29 cellular contexts compared by ENCODE assay signal in the genomic region with DNA sequence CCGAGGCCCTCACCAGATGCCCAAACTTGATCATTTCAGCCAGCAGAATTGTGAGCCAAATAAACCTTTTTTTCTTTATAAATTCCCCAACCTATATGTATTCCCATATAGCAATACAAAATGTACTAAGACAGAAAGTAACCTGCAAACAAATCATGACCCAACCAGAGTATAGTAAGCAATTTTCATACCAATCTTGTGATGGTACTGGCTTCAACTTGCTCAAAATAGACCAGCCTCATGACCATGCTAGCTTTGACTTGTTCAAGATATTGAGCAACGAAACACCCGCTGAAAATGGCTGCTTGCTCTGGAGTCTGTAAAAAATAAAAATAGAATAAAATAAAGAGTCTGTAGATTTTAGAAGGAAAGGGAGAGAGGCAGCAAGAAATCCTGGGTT.
"Had no signal": no experiment of that assay in that cellular context is flagged by ENCODE, and none has a peak within 500 bp of the region (broad histone marks: within the 10 kb centered on the region; RNA-seq: fewer than 3 reads in every experiment).

No MANE protein-coding gene starts in this region.

- H3K9me3 ChIP-seq: gastroesophageal sphincter, neutrophil, ovary, psoas muscle, right atrium auricular region, thyroid gland, upper lobe of right lung had no signal

- H3K27me3 ChIP-seq: cardiac muscle cell, gastroesophageal sphincter, neutrophil, ovary, right atrium auricular region, thyroid gland, upper lobe of right lung had no signal

- H3K27ac ChIP-seq: cardiac muscle cell, gastroesophageal sphincter, neutrophil, ovary, psoas muscle, right atrium auricular region, thyroid gland, upper lobe of right lung had no signal

- DNase-seq: activated CD4-positive, alpha-beta T cell treated with anti-CD3 and anti-CD28 coated beads, Interleukin-2, amount 50 U/mL, for 4 hours; activated CD8-positive, alpha-beta memory T cell treated with anti-CD3 and anti-CD28 coated beads for 24 hours; activated CD8-positive, alpha-beta memory T cell treated with anti-CD3 and anti-CD28 coated beads, Interleukin-2, amount 50 U/mL, for 48 hours; activated naive CD4-positive, alpha-beta T cell; activated T-cell treated with anti-CD3 and anti-CD28 coated beads, Interleukin-2, amount 50 U/mL, for 4 hours; amygdala; cortex of kidney; endodermal cell; head of caudate nucleus; hypothalamus; ovary; psoas muscle; stimulated activated CD4-positive, alpha-beta T cell treated with anti-CD3 and anti-CD28 coated beads, Interleukin-12 subunit alpha, Interleukin-12 subunit beta, amount 100 ng/mL, for 4 hours; stimulated activated CD4-positive, alpha-beta T cell treated with anti-CD3 and anti-CD28 coated beads, Interleukin-4, amount 100 ng/mL, for 4 hours; stimulated activated naive CD8-positive, alpha-beta T cell treated with anti-CD3 and anti-CD28 coated beads, Interleukin-15, Interleukin-2, amounts not matched to agents 100 U/mL and 50 U/mL, for 24 hours; substantia nigra; T1000; thyroid gland; upper lobe of right lung had no signal

- H3K4me3 ChIP-seq: cardiac muscle cell, gastroesophageal sphincter, ovary, psoas muscle, right atrium auricular region, thyroid gland, upper lobe of right lung had no signal

- ATAC-seq: activated T-cell treated with anti-CD3 and anti-CD28 coated beads, Interleukin-2, amount 50 U/mL, for 4 hours; gastroesophageal sphincter; psoas muscle; stimulated activated naive CD8-positive, alpha-beta T cell treated with anti-CD3 and anti-CD28 coated beads, Interleukin-15, Interleukin-2, amounts not matched to agents 100 U/mL and 50 U/mL, for 24 hours; upper lobe of right lung; WTC11 had no signal

- H3K4me1 ChIP-seq: gastroesophageal sphincter, psoas muscle, right atrium auricular region, thyroid gland, upper lobe of right lung had no signal

- H3K9me3 Mint-ChIP-seq: activated T-cell treated with anti-CD3 and anti-CD28 coated beads, Interleukin-2, amount 50 U/mL, for 4 hours; activated T-helper 2 cell treated with anti-CD3 and anti-CD28 coated beads, Interferon-gamma antibody, Interleukin-2, Interleukin-4, amounts not matched to agents 10 μg/mL and 5 μg/mL and 100 μg/mL, durations not matched to agents 14 hours and 24 hours and 36 hours; memory B cell; nephron; T-helper 1 cell treated with Interleukin-12 subunit alpha and Interleukin-12 subunit beta and Interleukin-4 antibody, amounts not matched to agents 30 μg/mL and 1 μg/mL, for 36 hours had no signal

- H3K4me3 Mint-ChIP-seq: activated naive CD8-positive, alpha-beta T cell; activated T-cell treated with anti-CD3 and anti-CD28 coated beads, Interleukin-2, amount 50 U/mL, for 4 hours; endodermal cell; memory B cell; nephron; T-helper 1 cell treated with Interleukin-12 subunit alpha and Interleukin-12 subunit beta and Interleukin-4 antibody, amounts not matched to agents 30 μg/mL and 1 μg/mL, for 36 hours; WTC11 had no signal

- H3K4me1 Mint-ChIP-seq: memory B cell, nephron, WTC11 had no signal

- H3K27ac Mint-ChIP-seq: activated naive CD8-positive, alpha-beta T cell; activated T-helper 2 cell treated with anti-CD3 and anti-CD28 coated beads, Interferon-gamma antibody, Interleukin-2, Interleukin-4, amounts not matched to agents 10 μg/mL and 5 μg/mL and 100 μg/mL, durations not matched to agents 14 hours and 24 hours and 36 hours; endodermal cell; memory B cell; nephron; T-helper 1 cell treated with Interleukin-12 subunit alpha and Interleukin-12 subunit beta and Interleukin-4 antibody, amounts not matched to agents 30 μg/mL and 1 μg/mL, for 36 hours; WTC11 had no signal

- H3K36me3 Mint-ChIP-seq: activated naive CD8-positive, alpha-beta T cell; memory B cell had no signal

- H3K36me3 ChIP-seq: cardiac muscle cell, gastroesophageal sphincter, neutrophil, ovary, right atrium auricular region, thyroid gland, upper lobe of right lung had no signal
